ENCODE assay signal across 13 cellular contexts in the genomic region with DNA sequence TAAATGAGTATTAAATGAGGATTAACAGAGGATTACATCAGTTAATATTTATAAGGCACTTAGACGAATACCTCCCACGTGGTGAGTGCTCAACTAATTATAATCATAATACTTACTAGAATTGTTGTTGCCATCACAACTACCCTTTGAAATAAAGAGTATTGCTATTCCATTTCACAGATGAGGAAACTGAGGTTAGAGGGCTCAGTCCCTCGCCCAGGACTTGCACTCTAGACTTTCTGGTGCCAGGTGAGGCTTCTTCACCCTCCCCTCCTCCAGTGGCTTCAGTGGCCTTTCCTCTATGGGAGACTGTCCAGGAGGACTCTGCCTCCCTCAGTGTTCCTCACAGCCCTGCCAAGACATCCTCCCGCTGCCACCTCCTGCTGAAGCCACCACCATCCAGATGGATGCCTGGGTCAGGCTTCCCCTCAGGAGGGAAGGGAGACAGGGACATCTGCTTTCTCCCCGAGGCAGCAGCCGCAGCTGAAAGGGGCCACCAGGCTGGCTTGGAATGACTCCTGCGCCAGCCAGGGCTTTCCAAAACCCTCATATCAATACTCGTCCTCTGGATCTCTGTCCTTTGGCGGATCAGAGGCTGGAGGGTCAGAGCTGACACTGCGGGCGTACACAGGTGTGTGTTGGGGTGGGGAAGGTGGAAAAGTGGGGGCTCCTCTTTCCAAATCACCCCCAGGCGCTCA.
A peak's percentile ranks its signal among the peaks of the same experiment; 100 is the strongest.
DNase-seq lines count a peak whose midpoint lies in the region; ATAC-seq and TF ChIP-seq lines count a peak whose summit lies in the region.
"Had no signal": no experiment of that assay in that cellular context is flagged by ENCODE, and none has a peak within 500 bp of the region (broad histone marks: within the 10 kb centered on the region; RNA-seq: fewer than 3 reads in every experiment).

No MANE protein-coding gene starts in this region.

- H3K27ac ChIP-seq in Peyer's patch (peak overlapping the region in 3 of 4 donors; percentile 46 to 77 (median 58)), iPS DF 6.9 (ENCODE audit: low read length) (no peak overlapping the region), psoas muscle (no peak overlapping the region)

- TF ChIP-seq POLR2A in Peyer's patch (IDR thresholded peaks at IDR 0.05) (no peak), GM18505 (IDR thresholded peaks at IDR 0.05; ENCODE audit: borderline replicate concordance, extremely low read depth, insufficient read depth, insufficient read length) (no peak)

- H3K9me3 ChIP-seq in Peyer's patch (no peaks in the 10 kb centered on the region), iPS DF 6.9 (ENCODE audit: control insufficient read depth, insufficient read depth, low read length) (no peaks in the 10 kb centered on the region), psoas muscle (no peaks in the 10 kb centered on the region)

- H3K27me3 ChIP-seq in Peyer's patch, result no peaks in the 10 kb centered on the region
- H3K27me3 ChIP-seq in iPS DF 6.9 (ENCODE audit: control insufficient read depth, insufficient read depth, low read length), result no peaks in the 10 kb centered on the region; the same call in 1 of the 2 replicates
- peaks cover 0 to 33% (median 8%) of the 10 kb centered on the region in 3 donors for H3K27me3 ChIP-seq in psoas muscle (ENCODE audit: insufficient read depth in 3 of 3, low read length in 2 of 3)

- no CpG with 5 or more reads among the region's 12 CpGs for WGBS in iPS DF 6.9 (ENCODE audit: insufficient coverage, insufficient read length)
- 27 to 36% (median 32%) methylated on average over 11 to 12 of the region's 12 CpGs for WGBS in psoas muscle, 3 donors

- no peaks in the 10 kb centered on the region for H3K36me3 ChIP-seq in Peyer's patch
- no peaks in the 10 kb centered on the region for H3K36me3 ChIP-seq in iPS DF 6.9 (ENCODE audit: control insufficient read depth, insufficient read depth, low read length)
- no peaks in the 10 kb centered on the region for H3K36me3 ChIP-seq in psoas muscle (ENCODE audit: insufficient read depth in 1 of 2, low read depth in 1 of 2)

- ATAC-seq in psoas muscle (no peak), HG02678 (IDR thresholded peaks at IDR 0.05; ENCODE audit: unreplicated experiment) (no peak), GM18505 (IDR thresholded peaks at IDR 0.05; ENCODE audit: unreplicated experiment) (no peak), GM19467 (IDR thresholded peaks at IDR 0.05; ENCODE audit: unreplicated experiment) (no peak), GM19397 (IDR thresholded peaks at IDR 0.05; ENCODE audit: unreplicated experiment) (no peak)
- ATAC-seq: activated CD8-positive, alpha-beta memory T cell treated with anti-CD3 and anti-CD28 coated beads, Interleukin-2, amount 10 ng/mL, durations not matched to agents 7 days and 5 days had no signal

- H3K4me1 ChIP-seq in Peyer's patch, result peaks cover 0 to 8% (median 0%) of the 10 kb centered on the region in 4 donors
- peaks cover 9% of the 10 kb centered on the region for H3K4me1 ChIP-seq in iPS DF 6.9 (ENCODE audit: control insufficient read depth, insufficient read depth, low read length)
- no peaks in the 10 kb centered on the region for H3K4me1 ChIP-seq in psoas muscle

- no peak for TF ChIP-seq CTCF in Peyer's patch (IDR thresholded peaks at IDR 0.05)
- no peak for TF ChIP-seq CTCF in psoas muscle (IDR thresholded peaks at IDR 0.05)

- H3K4me3 ChIP-seq in Peyer's patch (peak overlapping the region in 3 of 4 donors; percentile 24 to 57 (median 50)), iPS DF 6.9 (ENCODE audit: low read length) (peak overlapping the region; percentile 48; the same call in 1 of the 2 replicates), psoas muscle (peak overlapping the region; percentile 38)

- intact Hi-C loops in psoas muscle (cut with DNase I), result no loop called here

- DNase-seq in Ammon's horn (ENCODE audit: low spot score) (peak; percentile 11), Peyer's patch (no peak), iPS DF 6.9 (ENCODE audit: low read depth, low spot score) (no peak), psoas muscle (no peak)
- DNase-seq: activated CD8-positive, alpha-beta memory T cell treated with anti-CD3 and anti-CD28 coated beads, Interleukin-2, amount 10 ng/mL, durations not matched to agents 7 days and 5 days; DND-41; immature natural killer cell; MM.1S; SIG-M5 had no signal

Comparison
In these comparisons a context has a peak if more than half of its experiments do, and no peak if none do; other contexts are left out.
1. H3K27ac ChIP-seq: peak in Peyer's patch (3 of 4); none in iPS DF 6.9 (single experiment) and psoas muscle (single experiment).
2. Peak in every context shown above with its lines, with median percentiles within 50 percentile points of each other: H3K4me3 ChIP-seq.